In the genomic region with DNA sequence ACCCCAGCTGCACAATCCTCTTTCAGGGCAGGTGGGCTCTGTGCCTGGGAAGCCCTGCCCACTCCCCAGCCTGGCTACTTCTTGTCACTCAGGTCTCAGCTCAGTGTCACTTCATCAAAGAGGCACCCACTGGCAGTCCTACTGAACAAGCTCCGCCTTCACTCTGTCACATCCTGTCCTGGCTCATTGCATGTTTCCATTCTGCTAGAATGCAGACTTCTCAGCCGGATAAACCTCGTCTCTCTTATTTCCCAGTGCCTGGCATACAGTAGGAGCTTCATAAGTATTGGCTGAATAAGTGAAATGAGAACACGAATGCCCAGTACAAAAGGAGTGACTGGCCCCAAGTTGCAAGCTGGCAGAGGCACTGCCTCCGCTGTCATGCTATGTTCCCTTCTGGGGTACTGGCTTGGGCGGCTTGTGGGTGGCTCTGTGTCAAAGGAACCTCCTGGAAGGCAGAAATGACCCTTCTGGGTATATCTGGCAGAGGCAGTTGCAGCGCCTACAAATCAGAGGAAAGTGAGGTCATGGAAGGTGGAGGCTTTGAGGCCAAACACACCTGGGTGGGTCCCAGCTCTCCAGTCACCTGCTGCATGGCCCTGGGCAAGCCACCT, we compare ENCODE assay signal across 12 cellular contexts.
DNase-seq lines count a peak whose midpoint lies in the region; ATAC-seq and TF ChIP-seq lines count a peak whose summit lies in the region.
"Had no signal": no experiment of that assay in that cellular context is flagged by ENCODE, and none has a peak within 500 bp of the region (broad histone marks: within the 10 kb centered on the region; RNA-seq: fewer than 3 reads in every experiment).

No MANE protein-coding gene starts in this region.

- TF ChIP-seq POLR2A in heart left ventricle (IDR thresholded peaks at IDR 0.05) = peak in 1 of 2 donors; percentile 16
- TF ChIP-seq POLR2A in sigmoid colon (IDR thresholded peaks at IDR 0.05) = no peak

- no peaks in the 10 kb centered on the region for H3K79me2 ChIP-seq in PC-9 (ENCODE audit: low read depth)

- CTCF ChIA-PET in PC-9 (lab: Charles Lee) = no interaction called here

- no peak for TF ChIP-seq EP300 in sigmoid colon (IDR thresholded peaks at IDR 0.05)

- peak; percentile 80 for ATAC-seq in GM19351 (IDR thresholded peaks at IDR 0.05; ENCODE audit: unreplicated experiment)
- peak; percentile 61 to 73 (median 69) for ATAC-seq in heart left ventricle
- no peak for ATAC-seq in GM21528 (IDR thresholded peaks at IDR 0.05; ENCODE audit: low FRiP score, unreplicated experiment)
- ATAC-seq in foreskin keratinocyte = no peak

- H3K9me3 ChIP-seq in heart left ventricle (no peaks in the 10 kb centered on the region), sigmoid colon (no peaks in the 10 kb centered on the region), PC-9 (ENCODE audit: insufficient read depth, low read depth) (no peaks in the 10 kb centered on the region)
- H3K9me3 ChIP-seq: HAP-1 had no signal

- no peaks in the 10 kb centered on the region for H4K20me1 ChIP-seq in PC-9 (ENCODE audit: insufficient read depth)

- no peaks in the 10 kb centered on the region for H3F3A ChIP-seq in PC-9 (ENCODE audit: insufficient read depth, low read depth)

- WGBS in heart left ventricle, 4 donors = 42 to 57% (median 48%) methylated on average over 5 to 7 of the region's 7 CpGs
- 52 to 73% methylated on average over 7 of the region's 7 CpGs for WGBS in sigmoid colon, 2 donors

- H3K9me2 ChIP-seq in PC-9 (ENCODE audit: insufficient read depth) = no peaks in the 10 kb centered on the region

- no peaks in the 10 kb centered on the region for H3K36me3 ChIP-seq in heart left ventricle
- H3K36me3 ChIP-seq in sigmoid colon = no peaks in the 10 kb centered on the region
- H3K36me3 ChIP-seq in PC-9 (ENCODE audit: low read depth) = no peaks in the 10 kb centered on the region
- H3K36me3 ChIP-seq: HAP-1 had no signal

- TF ChIP-seq CTCF in heart left ventricle (IDR thresholded peaks at IDR 0.05) = no peak
- TF ChIP-seq CTCF in sigmoid colon (IDR thresholded peaks at IDR 0.05) = no peak
- no peak for TF ChIP-seq CTCF in foreskin keratinocyte (conservative IDR thresholded peaks at IDR 0.05)
- TF ChIP-seq CTCF in PC-9 (conservative IDR thresholded peaks at IDR 0.05) = no peak

- BruUV-seq in PC-9 (replicated peaks; lab: Mats Ljungman, UMichigan) = no TSS peak

- POLR2A ChIA-PET in PC-9 (lab: Charles Lee; ENCODE audit: unreplicated experiment) = no interaction called here

- H2AFZ ChIP-seq in PC-9 = no peak overlapping the region

- H3K4me2 ChIP-seq in PC-9 = no peak overlapping the region

- intact Hi-C loops in heart left ventricle (cut with DNase I) = loop anchor here in 4 of 10 donors (2.0 to 5.0 kb wide), 3 partner anchors 96 to 216 kb away; no protein-coding TSS in a partner anchor
- intact Hi-C loops in sigmoid colon (cut with DNase I) = no loop called here
- intact Hi-C loops in PC-9 (cut with micrococcal nuclease; ENCODE audit: unreplicated experiment) = no loop called here

- H3K4me3 ChIP-seq in heart left ventricle (no peak overlapping the region), sigmoid colon (no peak overlapping the region), PC-9 (no peak overlapping the region)
- H3K4me3 ChIP-seq: HAP-1 had no signal

- peaks cover 0 to 35% (median 20%) of the 10 kb centered on the region in 12 donors for H3K4me1 ChIP-seq in heart left ventricle
- peaks cover 0 to 31% (median 17%) of the 10 kb centered on the region in 4 donors for H3K4me1 ChIP-seq in sigmoid colon
- H3K4me1 ChIP-seq in foreskin keratinocyte = no peaks in the 10 kb centered on the region
- H3K4me1 ChIP-seq in PC-9 (replicated peaks; ENCODE audit: insufficient read depth) = no peaks in the 10 kb centered on the region
- H3K4me1 ChIP-seq: HAP-1 had no signal

- no peaks in the 10 kb centered on the region for H3K27me3 ChIP-seq in heart left ventricle
- no peaks in the 10 kb centered on the region for H3K27me3 ChIP-seq in sigmoid colon
- H3K27me3 ChIP-seq in foreskin keratinocyte = peaks cover 13% of the 10 kb centered on the region
- H3K27me3 ChIP-seq in PC-9 (ENCODE audit: insufficient read depth, low read depth) = peaks cover 100% of the 10 kb centered on the region

- peak overlapping the region; percentile 76 to 94 (median 85) for H3K27ac ChIP-seq in heart left ventricle
- peak overlapping the region in 3 of 4 donors; percentile 45 to 66 (median 57) for H3K27ac ChIP-seq in sigmoid colon
- no peak overlapping the region for H3K27ac ChIP-seq in foreskin keratinocyte
- no peak overlapping the region for H3K27ac ChIP-seq in PC-9

- DNase-seq in SW480 (ENCODE audit: low spot score) (peak; percentile 62), heart left ventricle (peak in 3 of 5 donors; percentile 27 to 61 (median 30)), sigmoid colon (no peak), foreskin keratinocyte (no peak), PC-9 (no peak)
- no peak for DNase-seq in stimulated activated CD4-positive, alpha-beta T cell treated with anti-CD3 and anti-CD28 coated beads, Interleukin-2, amount 100 ng/mL, for 48 hours
- DNase-seq: cortex of kidney, DMS153, NCI-H187 had no signal

Comparison
In these comparisons a context has a peak if more than half of its experiments do, and no peak if none do; other contexts are left out.
1. ATAC-seq: peak in GM19351 (single experiment) and heart left ventricle (4 of 4); none in GM21528 (single experiment) and foreskin keratinocyte (single experiment).
2. DNase-seq: peak in SW480 (single experiment) and heart left ventricle (3 of 5); none in sigmoid colon (single experiment), foreskin keratinocyte (0 of 2), PC-9 (0 of 2) and stimulated activated CD4-positive, alpha-beta T cell treated with anti-CD3 and anti-CD28 coated beads, Interleukin-2, amount 100 ng/mL, for 48 hours (0 of 2).
3. H3K27ac ChIP-seq: peak in heart left ventricle (12 of 12) and sigmoid colon (3 of 4); none in foreskin keratinocyte (single experiment) and PC-9 (single experiment).